8 cellular contexts compared by ENCODE assay signal in the genomic region with DNA sequence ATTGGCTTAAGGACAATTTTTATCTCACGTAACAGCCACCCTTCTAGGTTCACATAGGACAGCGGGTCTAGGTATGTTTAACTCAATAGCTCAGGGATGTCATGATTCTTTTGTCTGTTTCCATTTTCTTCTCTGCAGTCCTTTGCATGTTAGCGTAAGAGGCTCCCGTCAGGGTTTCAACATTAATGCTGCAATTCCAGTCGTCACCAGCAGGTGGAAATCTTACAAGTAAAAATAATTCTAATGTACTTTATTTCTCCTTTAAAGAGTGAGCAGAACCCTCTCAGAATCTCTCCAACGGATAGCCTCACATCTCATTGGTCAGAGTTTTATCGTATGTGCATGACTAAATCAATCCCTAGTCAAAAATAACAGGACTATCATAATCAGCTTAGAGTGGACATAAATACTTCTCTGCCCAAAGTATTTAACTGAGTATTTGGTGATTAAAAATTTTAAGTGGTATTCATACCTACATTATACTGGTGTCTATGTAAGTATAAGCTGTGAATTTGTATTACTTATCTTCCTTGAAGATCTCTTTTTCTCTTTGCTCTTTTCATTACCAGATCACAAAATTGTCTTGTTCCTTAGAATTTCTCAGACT.
DNase-seq lines count a peak whose midpoint lies in the region; ATAC-seq and TF ChIP-seq lines count a peak whose summit lies in the region.

No MANE protein-coding gene starts in this region.

- no peaks in the 10 kb centered on the region for H3K9me3 Mint-ChIP-seq in H9
- H3K9me3 Mint-ChIP-seq in activated CD4-positive, alpha-beta memory T cell treated with anti-CD3 and anti-CD28 coated beads for 36 hours, result peaks cover 2% of the 10 kb centered on the region

- H3K9me3 ChIP-seq in H9 (ENCODE audit: control insufficient read depth, low read depth, low read length), result no peaks in the 10 kb centered on the region

- no peaks in the 10 kb centered on the region; the same call in 1 of the 2 replicates for H3K4me1 ChIP-seq in H9 (ENCODE audit: insufficient read depth, low read length)

- H2BK5ac ChIP-seq in H9 (ENCODE audit: insufficient read length, low read length), result no peak overlapping the region

- ATAC-seq in sciatic nerve, result no peak

- H2AK5ac ChIP-seq in H9 (ENCODE audit: insufficient read length, low read length), result no peak overlapping the region

- no peak overlapping the region for H4K5ac ChIP-seq in H9 (ENCODE audit: insufficient read length, low read depth, low read length)

- intact Hi-C loops in activated CD4-positive, alpha-beta memory T cell treated with anti-CD3 and anti-CD28 coated beads for 36 hours (cut with micrococcal nuclease), result loop anchor here (5.0 kb wide), 1 partner anchor 404 kb away; no protein-coding TSS in a partner anchor
- intact Hi-C loops in sciatic nerve (cut with DNase I), result no loop called here

- H3K4me3 Mint-ChIP-seq in H9, result no peak overlapping the region
- no peak overlapping the region for H3K4me3 Mint-ChIP-seq in activated CD4-positive, alpha-beta memory T cell treated with anti-CD3 and anti-CD28 coated beads for 36 hours

- no peaks in the 10 kb centered on the region; a peak in 2 of 7 replicates for H3K36me3 Mint-ChIP-seq in H9 (ENCODE audit: insufficient read depth in 1 of 3, low read depth in 3 of 3)
- H3K36me3 Mint-ChIP-seq in activated CD4-positive, alpha-beta memory T cell treated with anti-CD3 and anti-CD28 coated beads for 36 hours, result no peaks in the 10 kb centered on the region

- no peaks in the 10 kb centered on the region for H3K27me3 ChIP-seq in H9 (ENCODE audit: insufficient read depth, low read length)

- peak; percentile 14 for DNase-seq in activated T-cell treated with anti-CD3 and anti-CD28 coated beads for 24 hours (ENCODE audit: low read depth)
- DNase-seq in activated T-cell treated with anti-CD3 and anti-CD28 coated beads, Interleukin-2, amount 50 U/mL, for 1 hour, result no peak
- DNase-seq in H9, result peak; percentile 70
- peak; percentile 3 for DNase-seq in NCI-H1436 treated with DMSO at 0.1 percent for 48 hours (lab: John Stamatoyannopoulos, UW)
- peak; percentile 32 for DNase-seq in activated CD4-positive, alpha-beta memory T cell treated with anti-CD3 and anti-CD28 coated beads for 36 hours
- peak; percentile 44 for DNase-seq in glomerular visceral epithelial cell (ENCODE audit: extremely low spot score)
- DNase-seq in sciatic nerve (ENCODE audit: low spot score), result peak; percentile 73
- DNase-seq in GOT3 (lab: John Stamatoyannopoulos, UW), result no peak

- H4K8ac ChIP-seq in H9 (replicated peaks; ENCODE audit: insufficient read length, low read depth, low read length), result no peak overlapping the region

- H3K4me2 ChIP-seq in H9 (ENCODE audit: insufficient read depth, insufficient read length, low read length), result no peak overlapping the region

- H3K23me2 ChIP-seq in H9 (ENCODE audit: insufficient read length, low read depth, low read length, poor library complexity, severe bottlenecking), result no peaks in the 10 kb centered on the region

- H4K20me1 ChIP-seq in H9 (ENCODE audit: control insufficient read depth, insufficient read depth, insufficient read length), result no peaks in the 10 kb centered on the region

- no CpG with 5 or more reads among the region's 7 CpGs for WGBS in H9 (ENCODE audit: extremely low coverage, insufficient read length, low lambda C conversion rate)

- peak; percentile 82 for TF ChIP-seq CTCF in H9 (conservative IDR thresholded peaks at IDR 0.05)

- no peak overlapping the region for H2BK15ac ChIP-seq in H9 (ENCODE audit: low read depth, low read length)

- H2AFZ ChIP-seq in H9 (ENCODE audit: low read length), result no peak overlapping the region

- H3K79me1 ChIP-seq in H9 (ENCODE audit: insufficient read depth, low read depth, low read length, poor library complexity, severe bottlenecking), result no peaks in the 10 kb centered on the region

- no peak overlapping the region for H3K9ac ChIP-seq in H9 (ENCODE audit: extremely low read depth, insufficient read length, low read length)

- H3K79me2 ChIP-seq in H9 (ENCODE audit: insufficient read depth, low read length), result no peaks in the 10 kb centered on the region

- H2BK20ac ChIP-seq in H9 (ENCODE audit: low read depth, low read length, poor library complexity, severe bottlenecking), result no peak overlapping the region

- POLR2A ChIA-PET in activated CD4-positive, alpha-beta memory T cell treated with anti-CD3 and anti-CD28 coated beads for 36 hours (lab: Charles Lee), result no interaction called here

- H3K56ac ChIP-seq in H9 (ENCODE audit: insufficient read length, low read depth, low read length), result no peak overlapping the region

- 0 out of 7 replicates have a peak overlapping the region, but pooled peaks of 1 of the 3 experiments have one; percentile 16 for H3K27ac Mint-ChIP-seq in H9
- no peak overlapping the region for H3K27ac Mint-ChIP-seq in activated CD4-positive, alpha-beta memory T cell treated with anti-CD3 and anti-CD28 coated beads for 36 hours

- H2BK12ac ChIP-seq in H9 (ENCODE audit: insufficient read length, low read depth, low read length), result no peak overlapping the region

- H2BK120ac ChIP-seq in H9 (ENCODE audit: low read depth, low read length, poor library complexity, severe bottlenecking), result no peak overlapping the region

- no peak overlapping the region for H3K23ac ChIP-seq in H9 (ENCODE audit: insufficient read length, low read depth, low read length)

- H3T11ph ChIP-seq in H9 (ENCODE audit: low read length), result no peak overlapping the region

- no peaks in the 10 kb centered on the region for H3K27me3 Mint-ChIP-seq in H9 (ENCODE audit: low read depth)
- no peaks in the 10 kb centered on the region for H3K27me3 Mint-ChIP-seq in activated CD4-positive, alpha-beta memory T cell treated with anti-CD3 and anti-CD28 coated beads for 36 hours

- no peak overlapping the region for H3K14ac ChIP-seq in H9 (ENCODE audit: insufficient read depth, low read length)

- H3K4ac ChIP-seq in H9 (ENCODE audit: low read depth, low read length), result no peak overlapping the region

- no peak overlapping the region for H3K27ac ChIP-seq in H9 (ENCODE audit: insufficient read length, low read depth, low read length)

- CTCF ChIA-PET in activated CD4-positive, alpha-beta memory T cell treated with anti-CD3 and anti-CD28 coated beads for 36 hours (lab: Charles Lee), result interaction anchor here (0.6 to 2.0 kb wide), 3 partner anchors 8 to 413 kb away, joined by 3 to 5 read pairs (median 5); no protein-coding TSS in a partner anchor

- no peak overlapping the region for H3K18ac ChIP-seq in H9 (ENCODE audit: insufficient read length, low read depth, low read length)

- H4K91ac ChIP-seq in H9 (ENCODE audit: insufficient read length, low read depth, low read length), result no peak overlapping the region

- peaks cover 5 to 15% of the 10 kb centered on the region in 2 experiments for H3K4me1 Mint-ChIP-seq in H9
- H3K4me1 Mint-ChIP-seq in activated CD4-positive, alpha-beta memory T cell treated with anti-CD3 and anti-CD28 coated beads for 36 hours (ENCODE audit: low read depth), result no peaks in the 10 kb centered on the region

Comparison
In these comparisons a context has a peak if more than half of its experiments do, and no peak if none do; other contexts are left out.
1. DNase-seq: peak in activated T-cell treated with anti-CD3 and anti-CD28 coated beads for 24 hours (single experiment), H9 (single experiment), NCI-H1436 treated with DMSO at 0.1 percent for 48 hours (single experiment), activated CD4-positive, alpha-beta memory T cell treated with anti-CD3 and anti-CD28 coated beads for 36 hours (single experiment), glomerular visceral epithelial cell (single experiment) and sciatic nerve (single experiment); none in activated T-cell treated with anti-CD3 and anti-CD28 coated beads, Interleukin-2, amount 50 U/mL, for 1 hour (single experiment) and GOT3 (single experiment).